ENCODE assay signal across 7 cellular contexts in the genomic region with DNA sequence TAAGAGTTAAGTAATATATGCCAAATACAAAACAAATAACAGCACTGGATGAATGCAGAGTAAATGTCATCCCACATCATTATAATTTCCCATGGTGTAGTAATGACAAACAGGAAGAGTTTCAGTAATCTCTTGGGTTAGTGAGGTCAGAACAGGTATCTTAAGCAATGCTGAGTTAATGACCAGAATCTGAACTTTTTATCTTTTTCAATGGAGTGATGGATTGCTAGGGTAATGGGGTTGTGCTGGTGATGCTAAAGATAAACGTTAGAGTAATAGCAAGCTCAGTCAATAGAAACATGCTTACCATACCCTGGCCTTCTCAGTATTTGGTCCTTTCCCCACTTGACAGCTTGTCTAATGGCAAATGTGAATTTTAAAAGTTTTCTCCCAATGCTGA. TPM values are rescaled to one million over a fixed set of nuclear protein-coding genes. Genes with fewer than 3 reads are reported as not detected.
"Had no signal": no experiment of that assay in that cellular context is flagged by ENCODE, and none has a peak within 500 bp of the region (broad histone marks: within the 10 kb centered on the region; RNA-seq: fewer than 3 reads in every experiment).

No MANE protein-coding gene starts in this region.

- H3K27ac ChIP-seq: GM23248 had no signal

- H2AFZ ChIP-seq: GM23248 had no signal

- H3K4me1 Mint-ChIP-seq: IgD-negative memory B cell had no signal

- H3K36me3 Mint-ChIP-seq: IgD-negative memory B cell had no signal

- H3K4me3 ChIP-seq: GM23248 had no signal

- H3K9ac ChIP-seq: GM23248 had no signal

- DNase-seq: GM23248, GOT3, H9, HCEC 1CT, KBM-7 had no signal

- FAIRE-seq: HTR-8/SVneo had no signal

- H3K9me3 Mint-ChIP-seq: H9, IgD-negative memory B cell had no signal

- H3K27ac Mint-ChIP-seq: H9, IgD-negative memory B cell had no signal

- H3K4me3 Mint-ChIP-seq: H9, IgD-negative memory B cell had no signal

RNA-seq across cellular contexts. Expression of a gene that starts 11.5 kb away (rescaled TPM):
- polyA plus RNA-seq: IgD-negative memory B cell had no signal
